ENCODE assay signal across 9 cellular contexts in genomic region chr3:3196148-3196861, GRCh38. TPM values are rescaled to one million over a fixed set of nuclear protein-coding genes. Genes with fewer than 3 reads are reported as not detected.
DNase-seq lines count a peak whose midpoint lies in the region; ATAC-seq and TF ChIP-seq lines count a peak whose summit lies in the region.
"Had no signal": no experiment of that assay in that cellular context is flagged by ENCODE, and none has a peak within 500 bp of the region (broad histone marks: within the 10 kb centered on the region; RNA-seq: fewer than 3 reads in every experiment).

No MANE protein-coding gene starts in this region.

- H3K36me3 Mint-ChIP-seq in activated naive CD8-positive, alpha-beta T cell treated with anti-CD3 and anti-CD28 coated beads, Interleukin-2, amount 50 U/mL, for 24 hours (ENCODE audit: low read depth) = no peaks in the 10 kb centered on the region
- H3K36me3 Mint-ChIP-seq in activated naive CD8-positive, alpha-beta T cell treated with anti-CD3 and anti-CD28 coated beads for 36 hours = no peaks in the 10 kb centered on the region
- H3K36me3 Mint-ChIP-seq in activated CD4-positive, alpha-beta T cell treated with anti-CD3 and anti-CD28 coated beads, Interleukin-2, amount 10 ng/mL, durations not matched to agents 24 days and 14 days (ENCODE audit: low read depth) = no peaks in the 10 kb centered on the region

- H3K27ac ChIP-seq in tibial nerve = no peak overlapping the region
- H3K27ac ChIP-seq: SJSA1 had no signal

- ATAC-seq in activated naive CD8-positive, alpha-beta T cell treated with anti-CD3 and anti-CD28 coated beads, Interleukin-2, amount 50 U/mL, for 24 hours = peak; percentile 27
- no peak for ATAC-seq in HG03135 (IDR thresholded peaks at IDR 0.05; ENCODE audit: unreplicated experiment)

- no peaks in the 10 kb centered on the region for H3K27me3 ChIP-seq in tibial nerve
- H3K27me3 ChIP-seq: SJSA1 had no signal

- intact Hi-C loops in activated CD4-positive, alpha-beta T cell treated with anti-CD3 and anti-CD28 coated beads, Interleukin-2, amount 10 ng/mL, durations not matched to agents 24 days and 14 days (cut with micrococcal nuclease) = loop anchor here (5.0 kb wide), 1 partner anchor 1096 kb away; no protein-coding TSS in a partner anchor

- no peak overlapping the region for H3K27ac Mint-ChIP-seq in activated naive CD8-positive, alpha-beta T cell treated with anti-CD3 and anti-CD28 coated beads, Interleukin-2, amount 50 U/mL, for 24 hours
- H3K27ac Mint-ChIP-seq in activated naive CD8-positive, alpha-beta T cell treated with anti-CD3 and anti-CD28 coated beads for 36 hours = no peak overlapping the region
- no peak overlapping the region for H3K27ac Mint-ChIP-seq in activated CD4-positive, alpha-beta T cell treated with anti-CD3 and anti-CD28 coated beads, Interleukin-2, amount 10 ng/mL, durations not matched to agents 24 days and 14 days

- WGBS in tibial nerve, 2 donors = 51 to 59% methylated on average over 6 of the region's 6 CpGs

- DNase-seq in activated naive CD8-positive, alpha-beta T cell treated with anti-CD3 and anti-CD28 coated beads, Interleukin-2, amount 50 U/mL, for 24 hours = no peak
- no peak for DNase-seq in activated naive CD8-positive, alpha-beta T cell treated with anti-CD3 and anti-CD28 coated beads for 36 hours
- DNase-seq in NCI-H774 (lab: John Stamatoyannopoulos, UW) (peak; percentile 2), epithelial cell of esophagus (ENCODE audit: low read depth) (peak; percentile 38), tibial nerve (ENCODE audit: low spot score in 2 of 2) (no peak), HuH-7 (ENCODE audit: low spot score) (no peak)
- no peak for DNase-seq in activated CD4-positive, alpha-beta T cell treated with anti-CD3 and anti-CD28 coated beads, Interleukin-2, amount 10 ng/mL, durations not matched to agents 24 days and 14 days

- no peak overlapping the region for H3K4me3 Mint-ChIP-seq in activated naive CD8-positive, alpha-beta T cell treated with anti-CD3 and anti-CD28 coated beads, Interleukin-2, amount 50 U/mL, for 24 hours
- no peak overlapping the region for H3K4me3 Mint-ChIP-seq in activated naive CD8-positive, alpha-beta T cell treated with anti-CD3 and anti-CD28 coated beads for 36 hours
- H3K4me3 Mint-ChIP-seq in activated CD4-positive, alpha-beta T cell treated with anti-CD3 and anti-CD28 coated beads, Interleukin-2, amount 10 ng/mL, durations not matched to agents 24 days and 14 days = no peak overlapping the region

- TF ChIP-seq EP300 in tibial nerve (IDR thresholded peaks at IDR 0.05) = no peak

- H3K4me1 Mint-ChIP-seq in activated naive CD8-positive, alpha-beta T cell treated with anti-CD3 and anti-CD28 coated beads, Interleukin-2, amount 50 U/mL, for 24 hours = peaks cover 25% of the 10 kb centered on the region
- peaks cover 21% of the 10 kb centered on the region for H3K4me1 Mint-ChIP-seq in activated naive CD8-positive, alpha-beta T cell treated with anti-CD3 and anti-CD28 coated beads for 36 hours
- H3K4me1 Mint-ChIP-seq in activated CD4-positive, alpha-beta T cell treated with anti-CD3 and anti-CD28 coated beads, Interleukin-2, amount 10 ng/mL, durations not matched to agents 24 days and 14 days = peaks cover 15% of the 10 kb centered on the region

- H3K4me3 ChIP-seq in epithelial cell of esophagus (ENCODE audit: low read length) (no peak overlapping the region), tibial nerve (no peak overlapping the region)
- H3K4me3 ChIP-seq: SJSA1 had no signal

- H3K36me3 ChIP-seq in tibial nerve = no peaks in the 10 kb centered on the region
- H3K36me3 ChIP-seq: SJSA1 had no signal

- no peaks in the 10 kb centered on the region for H3K27me3 Mint-ChIP-seq in activated naive CD8-positive, alpha-beta T cell treated with anti-CD3 and anti-CD28 coated beads, Interleukin-2, amount 50 U/mL, for 24 hours
- no peaks in the 10 kb centered on the region for H3K27me3 Mint-ChIP-seq in activated naive CD8-positive, alpha-beta T cell treated with anti-CD3 and anti-CD28 coated beads for 36 hours
- H3K27me3 Mint-ChIP-seq in activated CD4-positive, alpha-beta T cell treated with anti-CD3 and anti-CD28 coated beads, Interleukin-2, amount 10 ng/mL, durations not matched to agents 24 days and 14 days = peaks cover 5% of the 10 kb centered on the region

- no peak for TF ChIP-seq POLR2A in tibial nerve (IDR thresholded peaks at IDR 0.05)

- peaks cover 0 to 6% (median 0%) of the 10 kb centered on the region in 4 donors for H3K4me1 ChIP-seq in tibial nerve
- H3K4me1 ChIP-seq: SJSA1 had no signal

- no peaks in the 10 kb centered on the region for H3K9me3 ChIP-seq in tibial nerve
- H3K9me3 ChIP-seq: SJSA1 had no signal

- H3K9me3 Mint-ChIP-seq in activated naive CD8-positive, alpha-beta T cell treated with anti-CD3 and anti-CD28 coated beads, Interleukin-2, amount 50 U/mL, for 24 hours = no peaks in the 10 kb centered on the region
- H3K9me3 Mint-ChIP-seq in activated naive CD8-positive, alpha-beta T cell treated with anti-CD3 and anti-CD28 coated beads for 36 hours = no peaks in the 10 kb centered on the region
- H3K9me3 Mint-ChIP-seq in activated CD4-positive, alpha-beta T cell treated with anti-CD3 and anti-CD28 coated beads, Interleukin-2, amount 10 ng/mL, durations not matched to agents 24 days and 14 days = no peaks in the 10 kb centered on the region

- peak; percentile 62 for TF ChIP-seq CTCF in epithelial cell of esophagus (IDR thresholded peaks at IDR 0.05; ENCODE audit: insufficient read depth, low read depth, low read length, missing control alignments)
- peak in 3 of 5 experiments; percentile 21 to 38 (median 25) for TF ChIP-seq CTCF in tibial nerve (IDR thresholded peaks at IDR 0.05)

RNA-seq across cellular contexts. Expression of gene CRBN, which starts 16.8 kb away (rescaled TPM):
- 10 to 100 TPM; 37.7 to 43.6 TPM for total RNA-seq in activated naive CD8-positive, alpha-beta T cell treated with anti-CD3 and anti-CD28 coated beads for 36 hours
- total RNA-seq in tibial nerve = 100 to 1,000 TPM in 3 of 4 donors, 10 to 100 TPM in 1; 97.5 to 115 (median 109) TPM
- 37.0 and 40.0 TPM in 2 replicates for total RNA-seq in activated CD4-positive, alpha-beta T cell treated with anti-CD3 and anti-CD28 coated beads, Interleukin-2, amount 10 ng/mL, durations not matched to agents 24 days and 14 days

Comparison
In these comparisons a context has a peak if more than half of its experiments do, and no peak if none do; other contexts are left out.
1. DNase-seq: peak in NCI-H774 (single experiment) and epithelial cell of esophagus (single experiment); none in activated naive CD8-positive, alpha-beta T cell treated with anti-CD3 and anti-CD28 coated beads, Interleukin-2, amount 50 U/mL, for 24 hours (single experiment), activated naive CD8-positive, alpha-beta T cell treated with anti-CD3 and anti-CD28 coated beads for 36 hours (single experiment), tibial nerve (0 of 2), activated CD4-positive, alpha-beta T cell treated with anti-CD3 and anti-CD28 coated beads, Interleukin-2, amount 10 ng/mL, durations not matched to agents 24 days and 14 days (single experiment) and HuH-7 (single experiment).